Comparison of ENCODE assay signal across 1 cellular context in the genomic region with DNA sequence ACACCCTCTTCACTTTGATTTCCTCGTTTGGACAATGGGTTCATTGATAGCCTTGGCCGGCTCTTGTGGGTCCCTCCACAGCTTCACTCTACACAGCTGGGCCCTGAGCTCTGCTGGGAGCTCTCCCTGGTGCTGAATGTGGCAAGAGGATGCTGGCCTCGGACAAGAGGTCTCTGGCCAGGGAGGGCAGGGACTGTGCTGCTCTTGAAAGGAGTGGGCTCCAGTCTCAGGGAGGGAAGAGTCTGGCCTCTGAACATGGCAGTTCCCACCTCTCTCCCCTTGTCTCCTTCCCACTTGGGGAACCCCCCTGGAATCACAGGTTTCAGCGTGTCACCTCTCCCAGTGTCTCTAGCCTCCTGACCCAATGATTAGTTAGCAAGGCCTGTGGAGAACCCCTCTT.
TF ChIP-seq lines count a peak whose summit lies in the region.

No MANE protein-coding gene starts in this region.

TF ChIP-seq in SK-N-SH, 30 proteins besides CTCF, POLR2A, EP300 and RAD21:
- no peak for TF ChIP-seq YY1 (IDR thresholded peaks at IDR 0.05; ENCODE audit: low read depth)
- TF ChIP-seq, protein P1, sequence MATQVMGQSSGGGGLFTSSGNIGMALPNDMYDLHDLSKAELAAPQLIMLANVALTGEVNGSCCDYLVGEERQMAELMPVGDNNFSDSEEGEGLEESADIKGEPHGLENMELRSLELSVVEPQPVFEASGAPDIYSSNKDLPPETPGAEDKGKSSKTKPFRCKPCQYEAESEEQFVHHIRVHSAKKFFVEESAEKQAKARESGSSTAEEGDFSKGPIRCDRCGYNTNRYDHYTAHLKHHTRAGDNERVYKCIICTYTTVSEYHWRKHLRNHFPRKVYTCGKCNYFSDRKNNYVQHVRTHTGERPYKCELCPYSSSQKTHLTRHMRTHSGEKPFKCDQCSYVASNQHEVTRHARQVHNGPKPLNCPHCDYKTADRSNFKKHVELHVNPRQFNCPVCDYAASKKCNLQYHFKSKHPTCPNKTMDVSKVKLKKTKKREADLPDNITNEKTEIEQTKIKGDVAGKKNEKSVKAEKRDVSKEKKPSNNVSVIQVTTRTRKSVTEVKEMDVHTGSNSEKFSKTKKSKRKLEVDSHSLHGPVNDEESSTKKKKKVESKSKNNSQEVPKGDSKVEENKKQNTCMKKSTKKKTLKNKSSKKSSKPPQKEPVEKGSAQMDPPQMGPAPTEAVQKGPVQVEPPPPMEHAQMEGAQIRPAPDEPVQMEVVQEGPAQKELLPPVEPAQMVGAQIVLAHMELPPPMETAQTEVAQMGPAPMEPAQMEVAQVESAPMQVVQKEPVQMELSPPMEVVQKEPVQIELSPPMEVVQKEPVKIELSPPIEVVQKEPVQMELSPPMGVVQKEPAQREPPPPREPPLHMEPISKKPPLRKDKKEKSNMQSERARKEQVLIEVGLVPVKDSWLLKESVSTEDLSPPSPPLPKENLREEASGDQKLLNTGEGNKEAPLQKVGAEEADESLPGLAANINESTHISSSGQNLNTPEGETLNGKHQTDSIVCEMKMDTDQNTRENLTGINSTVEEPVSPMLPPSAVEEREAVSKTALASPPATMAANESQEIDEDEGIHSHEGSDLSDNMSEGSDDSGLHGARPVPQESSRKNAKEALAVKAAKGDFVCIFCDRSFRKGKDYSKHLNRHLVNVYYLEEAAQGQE (IDR thresholded peaks at IDR 0.05; ENCODE audit: low read depth, low read length) = peak; percentile 99
